ENCODE assay signal across 8 cellular contexts in the genomic region with DNA sequence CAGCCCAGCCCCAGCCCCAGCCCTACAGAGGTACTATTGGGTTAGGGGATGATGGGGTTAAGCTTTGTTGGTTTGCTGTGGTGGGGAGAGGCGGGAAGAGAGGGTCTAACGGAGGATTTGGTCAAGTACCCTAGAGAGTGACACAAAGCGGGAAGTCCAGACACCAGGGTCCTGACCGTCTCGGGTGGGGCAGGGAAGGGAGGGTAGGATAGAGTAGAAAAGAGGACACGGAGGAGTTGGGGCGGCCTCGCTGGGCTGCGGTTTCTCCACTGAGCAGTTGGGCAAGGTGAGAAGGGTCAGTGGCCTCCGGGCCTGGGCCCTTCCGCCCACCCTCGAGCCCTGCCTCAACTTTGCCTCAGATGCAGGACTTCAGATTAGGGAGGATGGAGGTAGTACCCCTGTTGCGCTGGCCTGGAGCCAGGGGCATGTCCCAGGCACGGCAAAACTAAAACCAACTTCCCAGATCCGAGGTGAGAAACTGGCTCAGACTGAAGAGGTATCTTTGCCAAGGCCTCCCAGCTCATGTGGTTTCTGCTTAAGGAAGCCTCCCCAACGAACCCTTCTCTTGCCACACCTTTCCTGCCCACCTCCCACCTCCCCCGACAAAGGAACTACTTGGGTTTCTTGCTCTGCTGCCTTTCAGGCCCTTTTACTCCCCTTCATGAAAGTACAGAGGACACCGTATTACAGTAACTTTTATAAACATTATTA. TPM values are rescaled to one million over a fixed set of nuclear protein-coding genes. Genes with fewer than 3 reads are reported as not detected.
A peak's percentile ranks its signal among the peaks of the same experiment; 100 is the strongest.
DNase-seq lines count a peak whose midpoint lies in the region; TF ChIP-seq lines count a peak whose summit lies in the region.

No MANE protein-coding gene starts in this region.

- POLR2A ChIA-PET in HEK293T (lab: Yijun Ruan, JAX): interaction anchor here (0.8 to 2.2 kb wide), 17 partner anchors 9 to 466 kb away, joined by 3 to 12 read pairs (median 4); a partner anchor contains a TSS

- H3K4me1 Mint-ChIP-seq in glutamatergic neuron (ENCODE audit: low read depth, unreplicated experiment): peaks cover 8% of the 10 kb centered on the region

- peak overlapping the region; percentile 96 for H3K27ac ChIP-seq in rectal smooth muscle tissue (ENCODE audit: low read depth, low read length)

- no peak overlapping the region for H3K27ac Mint-ChIP-seq in glutamatergic neuron (ENCODE audit: unreplicated experiment)

- no peaks in the 10 kb centered on the region for H3K27me3 ChIP-seq in rectal smooth muscle tissue (ENCODE audit: control insufficient read depth, insufficient read depth, low read length)

- peak overlapping the region; percentile 98 for H3K4me3 Mint-ChIP-seq in glutamatergic neuron (ENCODE audit: unreplicated experiment)

- peaks cover 5% of the 10 kb centered on the region for H3K27me3 Mint-ChIP-seq in glutamatergic neuron (ENCODE audit: unreplicated experiment)

- TF ChIP-seq CTCF in AG09309 (IDR thresholded peaks at IDR 0.05; ENCODE audit: control insufficient read depth, insufficient read depth, low read depth, low read length, missing control alignments) (no peak), glutamatergic neuron (IDR thresholded peaks at IDR 0.05; ENCODE audit: partially characterized antibody, unreplicated experiment) (no peak)

- H3K36me3 ChIP-seq in rectal smooth muscle tissue (ENCODE audit: control insufficient read depth, insufficient read depth, low read length): peaks cover 6% of the 10 kb centered on the region

- DNase-seq in AG09309 (ENCODE audit: low read depth): no peak
- DNase-seq in HEK293T (ENCODE audit: extremely low spot score): peak; percentile 16
- DNase-seq in activated CD4-positive, alpha-beta T cell treated with anti-CD3 and anti-CD28 coated beads, Interleukin-2, amount 50 U/mL, for 48 hours: peak; percentile 18 to 26
- no peak for DNase-seq in glutamatergic neuron
- DNase-seq in dedifferentiated amniotic fluid mesenchymal stem cell (ENCODE audit: extremely low spot score): no peak
- no peak for DNase-seq in NCI-H1694 (lab: John Stamatoyannopoulos, UW)
- no peak for DNase-seq in GOT3 (lab: John Stamatoyannopoulos, UW)

- no peaks in the 10 kb centered on the region for H3K36me3 Mint-ChIP-seq in glutamatergic neuron (ENCODE audit: unreplicated experiment)

- CTCF ChIA-PET in HEK293T (lab: Yijun Ruan, JAX): interaction anchor here (0.7 to 2.0 kb wide), 6 partner anchors 20 to 623 kb away, joined by 3 to 11 read pairs (median 6); no protein-coding TSS in a partner anchor

- H3K9me3 Mint-ChIP-seq in glutamatergic neuron (ENCODE audit: unreplicated experiment): peaks cover 1% of the 10 kb centered on the region

- peak overlapping the region; percentile 92 for H3K9ac ChIP-seq in rectal smooth muscle tissue (ENCODE audit: low read length)

- H3K4me3 ChIP-seq in AG09309 (ENCODE audit: control insufficient read depth, low read depth, low read length) (peak overlapping the region; percentile 94), rectal smooth muscle tissue (ENCODE audit: low read length) (peak overlapping the region; percentile 99)

- H3K4me1 ChIP-seq in rectal smooth muscle tissue (ENCODE audit: control insufficient read depth, insufficient read depth, low read length): peaks cover 26% of the 10 kb centered on the region

TF ChIP-seq in HEK293T, 16 proteins besides CTCF, POLR2A, EP300 and RAD21:
- TF ChIP-seq ZNF384 (IDR thresholded peaks at IDR 0.05) (no peak), L3MBTL2 (conservative IDR thresholded peaks at IDR 0.05) (0 out of 2 replicates have a peak, but pooled peaks have one; percentile 10)

RNA-seq across cellular contexts. Expression of a gene that starts 0.6 kb away (rescaled TPM):
- total RNA-seq in glutamatergic neuron (ENCODE audit: unreplicated experiment): 27.6 TPM

RNA-seq across cellular contexts. Expression of a gene that starts 3.0 kb away (rescaled TPM):
- total RNA-seq in glutamatergic neuron (ENCODE audit: unreplicated experiment): 19.5 TPM

Comparison
In these comparisons a context has a peak if more than half of its experiments do, and no peak if none do; other contexts are left out.
1. DNase-seq: peak in HEK293T (single experiment) and activated CD4-positive, alpha-beta T cell treated with anti-CD3 and anti-CD28 coated beads, Interleukin-2, amount 50 U/mL, for 48 hours (2 of 2); none in AG09309 (single experiment), glutamatergic neuron (single experiment), dedifferentiated amniotic fluid mesenchymal stem cell (single experiment), NCI-H1694 (single experiment) and GOT3 (single experiment).